ENCODE assay signal across 8 cellular contexts in genomic region chr1:225467193-225468020, GRCh38. TPM values are rescaled to one million over a fixed set of nuclear protein-coding genes. Genes with fewer than 3 reads are reported as not detected.
A peak's percentile ranks its signal among the peaks of the same experiment; 100 is the strongest.
DNase-seq lines count a peak whose midpoint lies in the region; ATAC-seq and TF ChIP-seq lines count a peak whose summit lies in the region.

No MANE protein-coding gene starts in this region.

- peaks cover 24% of the 10 kb centered on the region for H3K4me1 ChIP-seq in NT2/D1 (ENCODE audit: insufficient read depth, insufficient read length)

- no peaks in the 10 kb centered on the region for H3K27me3 ChIP-seq in NT2/D1 (ENCODE audit: insufficient read depth, insufficient read length)

- H3K36me3 ChIP-seq in NT2/D1 (ENCODE audit: insufficient read depth, insufficient read length, low read length): no peaks in the 10 kb centered on the region

- peak overlapping the region; percentile 92 for H3K4me3 Mint-ChIP-seq in activated T-helper 1 cell treated with anti-CD3 and anti-CD28 coated beads, Interleukin-12 subunit alpha, Interleukin-12 subunit beta, Interleukin-2, Interleukin-4 antibody, amounts not matched to agents 30 ng/mL and 10 ng/mL and 1 ng/mL, durations not matched to agents 14 hours and 24 hours and 36 hours

- peaks cover 45% of the 10 kb centered on the region for H3K4me1 Mint-ChIP-seq in activated T-helper 1 cell treated with anti-CD3 and anti-CD28 coated beads, Interleukin-12 subunit alpha, Interleukin-12 subunit beta, Interleukin-2, Interleukin-4 antibody, amounts not matched to agents 30 ng/mL and 10 ng/mL and 1 ng/mL, durations not matched to agents 14 hours and 24 hours and 36 hours (ENCODE audit: low read depth)

- no peaks in the 10 kb centered on the region for H3K27me3 Mint-ChIP-seq in activated T-helper 1 cell treated with anti-CD3 and anti-CD28 coated beads, Interleukin-12 subunit alpha, Interleukin-12 subunit beta, Interleukin-2, Interleukin-4 antibody, amounts not matched to agents 30 ng/mL and 10 ng/mL and 1 ng/mL, durations not matched to agents 14 hours and 24 hours and 36 hours (ENCODE audit: insufficient read depth)

- TF ChIP-seq CTCF in GM12875 (IDR thresholded peaks at IDR 0.05; ENCODE audit: borderline replicate concordance, insufficient read depth, low read depth, low read length): no peak
- no peak for TF ChIP-seq CTCF in omental fat pad (IDR thresholded peaks at IDR 0.05)

- H3K9me3 ChIP-seq in NT2/D1 (ENCODE audit: insufficient read depth, low read length): no peaks in the 10 kb centered on the region

- DNase-seq in NT2/D1 (ENCODE audit: low read depth, low spot score) (no peak), islet precursor cell (peak; percentile 50), putamen (ENCODE audit: low spot score) (no peak), omental fat pad (ENCODE audit: low spot score) (no peak)
- DNase-seq in activated T-helper 1 cell treated with anti-CD3 and anti-CD28 coated beads, Interleukin-12 subunit alpha, Interleukin-12 subunit beta, Interleukin-2, Interleukin-4 antibody, amounts not matched to agents 30 ng/mL and 10 ng/mL and 1 ng/mL, durations not matched to agents 14 hours and 24 hours and 36 hours (ENCODE audit: low spot score): peak; percentile 80
- DNase-seq in stimulated activated CD8-positive, alpha-beta memory T cell treated with anti-CD3 and anti-CD28 coated beads, Interleukin-12 subunit alpha, Interleukin-12 subunit beta, amount 100 ng/mL, for 1 hour (ENCODE audit: low read depth): peak; percentile 69

- H3K9ac ChIP-seq in NT2/D1 (ENCODE audit: insufficient read length, low read depth): peak overlapping the region; percentile 37

- peak overlapping the region; percentile 95 for H3K27ac Mint-ChIP-seq in activated T-helper 1 cell treated with anti-CD3 and anti-CD28 coated beads, Interleukin-12 subunit alpha, Interleukin-12 subunit beta, Interleukin-2, Interleukin-4 antibody, amounts not matched to agents 30 ng/mL and 10 ng/mL and 1 ng/mL, durations not matched to agents 14 hours and 24 hours and 36 hours

- no peaks in the 10 kb centered on the region for H3K9me3 Mint-ChIP-seq in activated T-helper 1 cell treated with anti-CD3 and anti-CD28 coated beads, Interleukin-12 subunit alpha, Interleukin-12 subunit beta, Interleukin-2, Interleukin-4 antibody, amounts not matched to agents 30 ng/mL and 10 ng/mL and 1 ng/mL, durations not matched to agents 14 hours and 24 hours and 36 hours

- intact Hi-C loops in activated T-helper 1 cell treated with anti-CD3 and anti-CD28 coated beads, Interleukin-12 subunit alpha, Interleukin-12 subunit beta, Interleukin-2, Interleukin-4 antibody, amounts not matched to agents 30 ng/mL and 10 ng/mL and 1 ng/mL, durations not matched to agents 14 hours and 24 hours and 36 hours (cut with micrococcal nuclease): loop anchor here (1.0 to 10.0 kb wide), 7 partner anchors 13 to 973 kb away; partner anchors contain the start of genes H3-3A, LBR, PYCR2 and SDE2

- H3K4me3 ChIP-seq in GM12875 (ENCODE audit: low read depth, low read length) (peak overlapping the region; percentile 66), NT2/D1 (ENCODE audit: insufficient read length, low read depth) (no peak overlapping the region)

- peak; percentile 96 for ATAC-seq in HG02678 (IDR thresholded peaks at IDR 0.05; ENCODE audit: unreplicated experiment)
- no peak for ATAC-seq in omental fat pad (ENCODE audit: low FRiP score)

- peaks cover 3% of the 10 kb centered on the region for H3K36me3 Mint-ChIP-seq in activated T-helper 1 cell treated with anti-CD3 and anti-CD28 coated beads, Interleukin-12 subunit alpha, Interleukin-12 subunit beta, Interleukin-2, Interleukin-4 antibody, amounts not matched to agents 30 ng/mL and 10 ng/mL and 1 ng/mL, durations not matched to agents 14 hours and 24 hours and 36 hours (ENCODE audit: low read depth)

RNA-seq across cellular contexts. Expression of gene LBR, which starts 39.6 kb away (rescaled TPM):
- 176 TPM in 2 replicates for total RNA-seq in activated T-helper 1 cell treated with anti-CD3 and anti-CD28 coated beads, Interleukin-12 subunit alpha, Interleukin-12 subunit beta, Interleukin-2, Interleukin-4 antibody, amounts not matched to agents 30 ng/mL and 10 ng/mL and 1 ng/mL, durations not matched to agents 14 hours and 24 hours and 36 hours
- 10 to 100 TPM; 24.7 to 75.0 (median 46.5) TPM for total RNA-seq in omental fat pad

Comparison
In these comparisons a context has a peak if more than half of its experiments do, and no peak if none do; other contexts are left out.
1. DNase-seq: peak in activated T-helper 1 cell treated with anti-CD3 and anti-CD28 coated beads, Interleukin-12 subunit alpha, Interleukin-12 subunit beta, Interleukin-2, Interleukin-4 antibody, amounts not matched to agents 30 ng/mL and 10 ng/mL and 1 ng/mL, durations not matched to agents 14 hours and 24 hours and 36 hours (single experiment), islet precursor cell (single experiment) and stimulated activated CD8-positive, alpha-beta memory T cell treated with anti-CD3 and anti-CD28 coated beads, Interleukin-12 subunit alpha, Interleukin-12 subunit beta, amount 100 ng/mL, for 1 hour (single experiment); none in NT2/D1 (single experiment), putamen (single experiment) and omental fat pad (single experiment).